Comparison of ENCODE assay signal across 8 cellular contexts in genomic region chr19:11597202-11598102, GRCh38. TPM values are rescaled to one million over a fixed set of nuclear protein-coding genes. Genes with fewer than 3 reads are reported as not detected.
DNase-seq lines count a peak whose midpoint lies in the region; ATAC-seq and TF ChIP-seq lines count a peak whose summit lies in the region.

Gene ZNF627 (plus strand): TSS chr19:11597483. CDS start chr19:11597628, 145 bp downstream.

- peak within 1 kb of the TSS; percentile 65 for H3K27ac ChIP-seq in PC-9
- peak within 1 kb of the TSS; percentile 86 to 93 (median 92) for H3K27ac ChIP-seq in esophagus muscularis mucosa (replicated peaks in 1 of 4)
- H3K27ac ChIP-seq in muscle layer of duodenum (ENCODE audit: low read length), result peak within 1 kb of the TSS; percentile 79

- H3K36me3 ChIP-seq in PC-9 (ENCODE audit: low read depth) (peaks cover 15% of the 10 kb centered on the region), esophagus muscularis mucosa (peaks cover 0 to 2% (median 0%) of the 10 kb centered on the region in 4 donors), muscle layer of duodenum (ENCODE audit: control insufficient read depth in 1 of 2, insufficient read depth in 2 of 2, low read length in 2 of 2) (no peaks in the 10 kb centered on the region)

- WGBS in esophagus muscularis mucosa, result 1% methylated on average over 19 of the region's 67 CpGs

- peaks cover 10% of the 10 kb centered on the region; the same call in 1 of the 2 replicates for H3F3A ChIP-seq in PC-9 (ENCODE audit: insufficient read depth, low read depth)

- H3K4me1 ChIP-seq in PC-9 (replicated peaks; ENCODE audit: insufficient read depth) (peaks cover 14% of the 10 kb centered on the region), esophagus muscularis mucosa (peaks cover 10 to 42% (median 36%) of the 10 kb centered on the region in 4 donors), muscle layer of duodenum (ENCODE audit: control insufficient read depth in 1 of 2, insufficient read depth in 2 of 2, low read length in 2 of 2) (peaks cover 3 to 14% of the 10 kb centered on the region in 2 donors)

- H3K27me3 ChIP-seq in PC-9 (ENCODE audit: insufficient read depth, low read depth), result no peaks in the 10 kb centered on the region
- no peaks in the 10 kb centered on the region for H3K27me3 ChIP-seq in esophagus muscularis mucosa
- H3K27me3 ChIP-seq in muscle layer of duodenum (ENCODE audit: low read depth, low read length), result no peaks in the 10 kb centered on the region

- POLR2A ChIA-PET in PC-9 (lab: Charles Lee; ENCODE audit: unreplicated experiment), result interaction anchor here (0.6 to 0.7 kb wide), 4 partner anchors 29 to 390 kb away, joined by 3 to 19 read pairs (median 10); no protein-coding TSS in a partner anchor

- peaks cover 49% of the 10 kb centered on the region for H3K79me2 ChIP-seq in PC-9 (ENCODE audit: low read depth)

- TF ChIP-seq POLR2A in esophagus muscularis mucosa (IDR thresholded peaks at IDR 0.05; ENCODE audit: low read depth), result peak; percentile 76

- TF ChIP-seq CTCF in PC-9 (conservative IDR thresholded peaks at IDR 0.05), result 0 out of 2 replicates have a peak, but pooled peaks have one; percentile 22
- peak; percentile 18 to 50 (median 48) for TF ChIP-seq CTCF in esophagus muscularis mucosa (IDR thresholded peaks at IDR 0.05)

- H3K9me2 ChIP-seq in PC-9 (ENCODE audit: insufficient read depth), result no peaks in the 10 kb centered on the region

- H4K20me1 ChIP-seq in PC-9 (ENCODE audit: insufficient read depth), result peaks cover 9% of the 10 kb centered on the region; the same call in 1 of the 2 replicates

- DNase-seq in DMS53 treated with DMSO at 0.1 percent for 48 hours (lab: John Stamatoyannopoulos, UW; ENCODE audit: unreplicated experiment), result peak; percentile 95
- DNase-seq in Jurkat, Clone E6-1 (ENCODE audit: low read depth, low spot score), result peak; percentile 97
- DNase-seq in PC-9, result peak; percentile 98
- peak; percentile 98 to 99 for DNase-seq in activated T-cell treated with anti-CD3 and anti-CD28 coated beads, Interleukin-2, amount 50 U/mL, for 48 hours
- DNase-seq in esophagus muscularis mucosa (ENCODE audit: extremely low spot score), result peak; percentile 100
- DNase-seq in stimulated activated CD8-positive, alpha-beta memory T cell treated with anti-CD3 and anti-CD28 coated beads, Interleukin-7, amount 100 ng/mL, for 4 hours (ENCODE audit: low read depth in 2 of 2), result peak; percentile 95 to 97

- peak within 1 kb of the TSS; percentile 90 for H3K4me3 ChIP-seq in Jurkat, Clone E6-1 (ENCODE audit: low read length)
- H3K4me3 ChIP-seq in PC-9 (peak within 1 kb of the TSS; percentile 97), esophagus muscularis mucosa (peak within 1 kb of the TSS; percentile 71 to 97 (median 90)), muscle layer of duodenum (ENCODE audit: low read depth in 1 of 2, low read length in 2 of 2) (peak within 1 kb of the TSS; percentile 83 to 91)

- no peak for TF ChIP-seq EP300 in esophagus muscularis mucosa (IDR thresholded peaks at IDR 0.05)

- CTCF ChIA-PET in PC-9 (lab: Charles Lee), result interaction anchor here (0.7 kb wide), 1 partner anchor 385 kb away, joined by 20 read pairs; no protein-coding TSS in a partner anchor

- BruUV-seq in PC-9 (replicated peaks; lab: Mats Ljungman, UMichigan), result TSS peak; percentile 45

- H3K4me2 ChIP-seq in PC-9, result peak within 1 kb of the TSS; percentile 94

- intact Hi-C loops in PC-9 (cut with micrococcal nuclease; ENCODE audit: unreplicated experiment), result no loop called here
- intact Hi-C loops in esophagus muscularis mucosa (cut with DNase I), result no loop called here

- peak within 1 kb of the TSS; percentile 84 for H2AFZ ChIP-seq in PC-9

- no peaks in the 10 kb centered on the region for H3K9me3 ChIP-seq in PC-9 (ENCODE audit: insufficient read depth, low read depth)
- H3K9me3 ChIP-seq in esophagus muscularis mucosa, result no peaks in the 10 kb centered on the region
- H3K9me3 ChIP-seq in muscle layer of duodenum (ENCODE audit: control insufficient read depth in 1 of 2, low read length in 2 of 2), result no peaks in the 10 kb centered on the region

- peak; percentile 95 for ATAC-seq in GM21619 (IDR thresholded peaks at IDR 0.05; ENCODE audit: unreplicated experiment)

RNA-seq across cellular contexts. Expression of gene ZNF627, which starts in this region (rescaled TPM):
- polyA plus RNA-seq in Jurkat, Clone E6-1 (2012; ENCODE audit: insufficient read depth, insufficient read length), result 5.8 TPM
- total RNA-seq in PC-9 (2021), result 11.4 and 12.6 TPM in 2 replicates
- 10 to 100 TPM in 1 of 4 donors, 1 to 10 TPM in 3; 7.8 to 10.2 (median 7.9) TPM for total RNA-seq in esophagus muscularis mucosa

Comparison
In these comparisons a context has a peak if more than half of its experiments do, and no peak if none do; other contexts are left out.
1. Peak in every context shown above with its lines: DNase-seq, ATAC-seq, H3K4me3 ChIP-seq and H3K27ac ChIP-seq.